Comparison of ENCODE assay signal across 20 cellular contexts in genomic region chr9:126692759-126693427, GRCh38.
"Had no signal": no experiment of that assay in that cellular context is flagged by ENCODE, and none has a peak within 500 bp of the region (broad histone marks: within the 10 kb centered on the region; RNA-seq: fewer than 3 reads in every experiment).

No MANE protein-coding gene starts in this region.

- H3K4me1 ChIP-seq: parathyroid adenoma had no signal

- H3K9me3 Mint-ChIP-seq: dendritic cell treated with granulocyte-macrophage colony-stimulating factor and Interleukin-4, amounts not matched to agents 40 ng/mL and 50 ng/mL, for 4 days; effector memory CD8-positive, alpha-beta T cell; memory B cell; naive B cell had no signal

- H3K36me3 ChIP-seq: neutrophil had no signal

- H3K27ac ChIP-seq: epithelial cell of prostate, neutrophil, parathyroid adenoma had no signal

- H3K9ac ChIP-seq: parathyroid adenoma had no signal

- ATAC-seq: activated CD4-positive, CD25-positive, alpha-beta regulatory T cell treated with anti-CD3 and anti-CD28 coated beads, Interleukin-2, amount 50 U/mL, for 24 hours; effector memory CD8-positive, alpha-beta T cell; left lobe of liver had no signal

- H3K79me2 ChIP-seq: parathyroid adenoma had no signal

- DNase-seq: activated CD4-positive, alpha-beta T cell treated with anti-CD3 and anti-CD28 coated beads, Interleukin-2, amount 50 U/mL, for 1 hour; activated gamma-delta T cell; effector memory CD8-positive, alpha-beta T cell; foreskin fibroblast; glutamatergic neuron; hippocampal formation; naive B cell; stimulated activated CD4-positive, alpha-beta T cell treated with anti-CD3 and anti-CD28 coated beads, Interleukin-12 subunit alpha, Interleukin-12 subunit beta, amount 100 ng/mL, for 4 hours; stimulated activated CD4-positive, alpha-beta T cell treated with anti-CD3 and anti-CD28 coated beads, Interleukin-1b, Interleukin-23, amount 100 ng/mL, for 48 hours; stimulated activated CD8-positive, alpha-beta memory T cell treated with anti-CD3 and anti-CD28 coated beads, Interleukin-4, amount 100 ng/mL, for 48 hours; stimulated activated naive CD4-positive, alpha-beta T cell; T1000 had no signal

- H3K27ac Mint-ChIP-seq: activated naive CD8-positive, alpha-beta T cell; dendritic cell treated with granulocyte-macrophage colony-stimulating factor and Interleukin-4, amounts not matched to agents 40 ng/mL and 50 ng/mL, for 4 days; effector memory CD8-positive, alpha-beta T cell; memory B cell; naive B cell had no signal

- H3K9me3 ChIP-seq: neutrophil had no signal

- H2AFZ ChIP-seq: parathyroid adenoma had no signal

- H3K36me3 Mint-ChIP-seq: activated naive CD8-positive, alpha-beta T cell; memory B cell; naive B cell had no signal

- H3K4me3 Mint-ChIP-seq: activated naive CD8-positive, alpha-beta T cell; dendritic cell treated with granulocyte-macrophage colony-stimulating factor and Interleukin-4, amounts not matched to agents 40 ng/mL and 50 ng/mL, for 4 days; effector memory CD8-positive, alpha-beta T cell; memory B cell had no signal
